ENCODE assay signal across 20 cellular contexts in the genomic region with DNA sequence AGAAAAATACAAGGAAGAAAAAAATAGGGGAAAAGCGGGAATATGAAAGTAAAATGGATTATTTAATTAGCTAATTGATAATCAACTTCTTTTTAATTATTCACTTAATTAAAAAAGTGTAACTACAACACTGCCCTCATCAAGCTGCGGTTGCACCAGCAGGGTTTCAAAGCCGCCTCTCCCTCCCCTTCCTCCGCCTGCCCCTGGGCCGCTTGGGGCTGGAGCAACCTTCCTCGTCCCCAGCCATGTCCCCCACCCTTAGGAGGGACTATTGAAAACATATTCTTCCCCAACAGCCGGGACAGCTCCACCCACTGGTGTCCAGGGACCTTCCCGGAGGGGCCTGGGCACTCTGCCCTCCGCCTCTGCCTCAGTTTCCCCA. TPM values are rescaled to one million over a fixed set of nuclear protein-coding genes. Genes with fewer than 3 reads are reported as not detected.
DNase-seq lines count a peak whose midpoint lies in the region; ATAC-seq and TF ChIP-seq lines count a peak whose summit lies in the region.
"Had no signal": no experiment of that assay in that cellular context is flagged by ENCODE, and none has a peak within 500 bp of the region (broad histone marks: within the 10 kb centered on the region; RNA-seq: fewer than 3 reads in every experiment).

No MANE protein-coding gene starts in this region.

- H3K9me3 ChIP-seq in CD4-positive, alpha-beta T cell (ENCODE audit: control insufficient read depth, low read length) = no peaks in the 10 kb centered on the region
- H3K9me3 ChIP-seq: esophagus squamous epithelium, ovary, upper lobe of right lung had no signal

- H3K27ac ChIP-seq in CD4-positive, alpha-beta T cell (ENCODE audit: low read depth, low read length) = no peak overlapping the region
- H3K27ac ChIP-seq: esophagus squamous epithelium, KMS-11, ovary, upper lobe of right lung had no signal

- peaks cover 88% of the 10 kb centered on the region for H3K27me3 Mint-ChIP-seq in CD4-positive, alpha-beta T cell

- TF ChIP-seq CTCF in CD4-positive, alpha-beta T cell (IDR thresholded peaks at IDR 0.05) = no peak

- peaks cover 93% of the 10 kb centered on the region for H3K27me3 ChIP-seq in CD4-positive, alpha-beta T cell (ENCODE audit: control insufficient read depth, insufficient read depth, low read length)

- H3K36me3 Mint-ChIP-seq in CD4-positive, alpha-beta T cell (ENCODE audit: low read depth) = no peaks in the 10 kb centered on the region

- intact Hi-C loops in CD4-positive, alpha-beta T cell (cut with DNase I, micrococcal nuclease) = no loop called here

- H3K4me3 Mint-ChIP-seq in CD4-positive, alpha-beta T cell = no peak overlapping the region

- peaks cover 20% of the 10 kb centered on the region for H3K4me1 Mint-ChIP-seq in CD4-positive, alpha-beta T cell (ENCODE audit: low read depth)

- CTCF ChIA-PET in CD4-positive, alpha-beta T cell (lab: Charles Lee) = no interaction called here

- DNase-seq in NCI-H1105 (lab: John Stamatoyannopoulos, UW) (peak; percentile 56), NCI-H1105 treated with DMSO at 0.1 percent for 48 hours (lab: John Stamatoyannopoulos, UW) (no peak), RPMI8226 (peak; percentile 44), myocyte (ENCODE audit: low read depth) (peak; percentile 14), SKM-1 (lab: John Stamatoyannopoulos, UW; ENCODE audit: unreplicated experiment) (no peak), NCI-H1436 treated with DMSO at 0.1 percent for 48 hours (lab: John Stamatoyannopoulos, UW) (no peak)
- no peak for DNase-seq in CD4-positive, alpha-beta T cell
- DNase-seq: dermis blood vessel endothelial cell; esophagus squamous epithelium; islet precursor cell; NCI-H1694; ovary; stimulated activated naive CD4-positive, alpha-beta T cell; upper lobe of right lung had no signal

- H3K9me3 Mint-ChIP-seq in CD4-positive, alpha-beta T cell = no peaks in the 10 kb centered on the region
- H3K9me3 Mint-ChIP-seq: activated T-helper 2 cell treated with anti-CD3 and anti-CD28 coated beads, Interferon-gamma antibody, Interleukin-2, Interleukin-4, amounts not matched to agents 10 μg/mL and 5 μg/mL and 100 μg/mL, durations not matched to agents 14 hours and 24 hours and 36 hours had no signal

- ATAC-seq in CD4-positive, alpha-beta T cell (ENCODE audit: poor library complexity) = peak; percentile 30
- no peak for ATAC-seq in GM21390 (IDR thresholded peaks at IDR 0.05; ENCODE audit: unreplicated experiment)
- ATAC-seq: upper lobe of right lung had no signal

- H3K27ac Mint-ChIP-seq in CD4-positive, alpha-beta T cell = no peak overlapping the region
- H3K27ac Mint-ChIP-seq: activated T-helper 2 cell treated with anti-CD3 and anti-CD28 coated beads, Interferon-gamma antibody, Interleukin-2, Interleukin-4, amounts not matched to agents 10 μg/mL and 5 μg/mL and 100 μg/mL, durations not matched to agents 14 hours and 24 hours and 36 hours had no signal

- POLR2A ChIA-PET in CD4-positive, alpha-beta T cell (lab: Charles Lee) = no interaction called here

RNA-seq across cellular contexts. Expression of gene UNCX, which starts 15.4 kb away (rescaled TPM):
- not detected for total RNA-seq in CD4-positive, alpha-beta T cell
- not detected in 2 replicates for total RNA-seq in myocyte
- polyA plus RNA-seq in myocyte (2012) = not detected
- total RNA-seq: activated T-helper 2 cell treated with anti-CD3 and anti-CD28 coated beads, Interferon-gamma antibody, Interleukin-2, Interleukin-4, amounts not matched to agents 10 μg/mL and 5 μg/mL and 100 μg/mL, durations not matched to agents 14 hours and 24 hours and 36 hours; dermis blood vessel endothelial cell; esophagus squamous epithelium; ovary; RPMI7951; skeletal muscle tissue; T-helper 1 cell treated with Interleukin-12 subunit alpha and Interleukin-12 subunit beta and Interleukin-4 antibody, amounts not matched to agents 30 ng/mL and 1 ng/mL, for 36 hours; upper lobe of right lung had no signal
- polyA plus RNA-seq: ovary had no signal

Comparison
In these comparisons a context has a peak if more than half of its experiments do, and no peak if none do; other contexts are left out.
1. DNase-seq: peak in NCI-H1105 (single experiment), RPMI8226 (single experiment) and myocyte (single experiment); none in NCI-H1105 treated with DMSO at 0.1 percent for 48 hours (single experiment), CD4-positive, alpha-beta T cell (0 of 10), SKM-1 (single experiment) and NCI-H1436 treated with DMSO at 0.1 percent for 48 hours (single experiment).